In the genomic region with DNA sequence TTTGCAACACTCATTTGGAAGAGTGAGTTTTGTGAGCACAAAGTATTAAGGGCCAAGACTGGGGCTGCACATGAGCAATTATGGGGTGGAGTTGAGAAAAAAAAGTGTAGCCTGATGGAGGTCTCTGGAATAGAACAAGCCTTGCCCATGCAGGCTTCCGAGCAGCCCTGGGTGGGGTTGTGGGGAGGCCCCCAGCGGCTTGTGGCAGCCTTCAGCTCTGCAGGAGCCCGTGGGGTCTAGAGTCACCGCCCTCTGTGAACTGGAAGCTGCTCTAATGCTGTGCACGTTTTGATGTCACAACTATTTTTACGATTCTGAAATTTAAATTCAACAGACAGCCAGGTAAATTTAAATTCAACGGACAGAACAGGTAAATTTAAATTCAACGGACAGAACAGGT, we compare ENCODE assay signal across 21 cellular contexts.
"Had no signal": no experiment of that assay in that cellular context is flagged by ENCODE, and none has a peak within 500 bp of the region (broad histone marks: within the 10 kb centered on the region; RNA-seq: fewer than 3 reads in every experiment).

No MANE protein-coding gene starts in this region.

- ATAC-seq: activated CD8-positive, alpha-beta memory T cell treated with anti-CD3 and anti-CD28 coated beads, Interleukin-2, amount 10 ng/mL, durations not matched to agents 7 days and 5 days; K562; T-helper 17 cell had no signal

- H3K4me3 ChIP-seq: K562, Peyer's patch had no signal

- H3K27ac ChIP-seq: RWPE1 had no signal

- H3K27me3 ChIP-seq: Peyer's patch had no signal

- DNase-seq: activated B cell treated with CpG ODN at 0.5 μM for 24 hours; activated CD4-positive, alpha-beta T cell treated with anti-CD3 and anti-CD28 coated beads for 1 hour; activated CD4-positive, alpha-beta T cell treated with anti-CD3 and anti-CD28 coated beads, Interleukin-2, amount 10 ng/mL, durations not matched to agents 24 days and 14 days; activated CD4-positive, alpha-beta T cell treated with anti-CD3 and anti-CD28 coated beads, Interleukin-2, amount 50 U/mL, for 48 hours; activated CD8-positive, alpha-beta memory T cell treated with anti-CD3 and anti-CD28 coated beads, Interleukin-2, amount 10 ng/mL, durations not matched to agents 7 days and 5 days; activated effector memory CD4-positive, alpha-beta T cell treated with Interleukin-2 at 50 U/mL for 16 hours; activated naive CD4-positive, alpha-beta T cell; activated T-cell treated with anti-CD3 and anti-CD28 coated beads, Interleukin-2, amount 50 U/mL, for 24 hours; amygdala; Karpas-422; NCI-H1048; NCI-H2029; NCI-H2107; NCI-H345; NCI-H510A; Peyer's patch; SHP77 treated with DMSO at 0.1 percent for 48 hours; T-helper 17 cell; T-helper 9 cell had no signal

- H3K9me3 ChIP-seq: Peyer's patch had no signal
